Comparison of ENCODE assay signal across 1 cellular context in genomic region chr5:154476343-154477213, GRCh38.
TF ChIP-seq lines count a peak whose summit lies in the region.

No MANE protein-coding gene starts in this region.

TF ChIP-seq in H1, 55 proteins besides CTCF, POLR2A, EP300 and RAD21:
- TF ChIP-seq BCL11A (IDR thresholded peaks at IDR 0.05; ENCODE audit: low read depth in 2 of 2, low read length in 2 of 2) (no peak), SIN3A (conservative IDR thresholded peaks at IDR 0.05 in 1 of 2, IDR thresholded peaks at IDR 0.05 in 1 of 2; ENCODE audit: low read depth in 1 of 2, low read length in 2 of 2) (peak in 1 of 2 experiments; percentile 53; a peak in 1 of 4 replicates), MAX (IDR thresholded peaks at IDR 0.05) (peak; percentile 86), ATF2 (IDR thresholded peaks at IDR 0.05; ENCODE audit: low read length) (no peak), SP2 (IDR thresholded peaks at IDR 0.05; ENCODE audit: low read length) (no peak), CTBP2 (IDR thresholded peaks at IDR 0.05; ENCODE audit: borderline replicate concordance, insufficient read depth, insufficient read length, low read length) (peak; percentile 97), RNF2 (IDR thresholded peaks at IDR 0.05; ENCODE audit: borderline replicate concordance, low read depth, low read length, missing control alignments, poor library complexity, severe bottlenecking) (peak; percentile 12), YY1 (IDR thresholded peaks at IDR 0.05; ENCODE audit: low read depth, low read length) (peak; percentile 67; the same call in 1 of the 2 replicates), E2F6 (IDR thresholded peaks at IDR 0.05) (peak; percentile 97), TCF12 (IDR thresholded peaks at IDR 0.05; ENCODE audit: low read depth, low read length) (0 out of 2 replicates have a peak, but pooled peaks have one; percentile 42), SP1 (IDR thresholded peaks at IDR 0.05; ENCODE audit: low read depth, low read length) (0 out of 2 replicates have a peak, but pooled peaks have one; percentile 27), EGR1 (IDR thresholded peaks at IDR 0.05; ENCODE audit: borderline replicate concordance, low read depth, low read length) (peak; percentile 75; the same call in 1 of the 2 replicates), KDM1A (IDR thresholded peaks at IDR 0.05; ENCODE audit: borderline replicate concordance, low read length) (no peak)
